8 cellular contexts compared by ENCODE assay signal in the genomic region with DNA sequence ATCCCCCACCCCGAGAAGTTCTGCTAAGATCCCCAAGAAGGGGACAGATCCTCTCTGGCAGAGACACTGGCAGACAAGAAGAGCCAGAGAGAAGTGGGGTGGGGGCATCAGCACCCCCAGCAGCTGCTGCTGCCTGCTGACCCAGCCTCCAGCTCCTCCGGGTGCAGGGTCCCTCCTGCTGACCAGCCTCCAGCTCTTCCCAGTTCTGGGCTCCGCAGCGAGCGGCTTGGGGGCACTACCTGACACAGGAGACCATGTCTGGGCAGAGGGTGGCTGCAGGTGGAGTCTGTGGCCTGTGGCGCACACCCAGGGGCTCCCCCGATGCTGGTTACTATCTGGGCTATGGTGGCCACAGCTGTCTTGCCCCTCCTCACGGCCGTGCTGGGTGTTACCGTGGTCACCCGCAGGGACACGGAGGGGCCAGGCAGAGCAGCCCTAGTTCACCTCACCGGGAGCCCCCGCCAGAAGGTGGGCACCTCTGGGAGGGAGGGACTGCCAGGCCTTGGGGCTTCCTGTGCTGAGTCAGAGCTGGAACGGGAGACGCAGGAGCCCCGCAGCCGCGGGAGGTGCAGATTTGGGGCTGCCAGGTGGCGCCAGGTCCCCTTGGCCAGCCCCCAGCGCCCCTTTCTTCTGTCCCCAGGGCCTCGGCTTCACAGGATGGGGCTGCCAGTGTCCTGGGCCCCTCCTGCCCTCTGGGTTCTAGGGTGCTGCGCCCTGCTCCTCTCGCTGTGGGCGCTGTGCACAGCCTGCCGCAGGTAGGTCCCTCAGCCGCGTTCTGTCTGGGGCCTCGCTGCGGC. TPM values are rescaled to one million over a fixed set of nuclear protein-coding genes. Genes with fewer than 3 reads are reported as not detected.
A peak's percentile ranks its signal among the peaks of the same experiment; 100 is the strongest.
DNase-seq lines count a peak whose midpoint lies in the region; ATAC-seq and TF ChIP-seq lines count a peak whose summit lies in the region.

No MANE protein-coding gene starts in this region.

- H3K27me3 ChIP-seq in breast epithelium: no peaks in the 10 kb centered on the region
- H3K27me3 ChIP-seq in upper lobe of left lung: no peaks in the 10 kb centered on the region

- ATAC-seq in upper lobe of left lung (ENCODE audit: low FRiP score in 2 of 2) (no peak), GM18873 (IDR thresholded peaks at IDR 0.05; ENCODE audit: low FRiP score, unreplicated experiment) (no peak), GM19395 (IDR thresholded peaks at IDR 0.05; ENCODE audit: unreplicated experiment) (no peak)

- CTCF ChIA-PET in MCF 10A (lab: Yijun Ruan, JAX): interaction anchor here (0.6 to 1.1 kb wide), 2 partner anchors 30 to 46 kb away, joined by 3 to 4 read pairs; no protein-coding TSS in a partner anchor

- H3K4me1 Mint-ChIP-seq in MCF 10A (ENCODE audit: insufficient read depth, unreplicated experiment): no peaks in the 10 kb centered on the region
- peaks cover 14 to 24% of the 10 kb centered on the region in 2 donors for H3K4me1 Mint-ChIP-seq in immature natural killer cell

- H3K27ac ChIP-seq in breast epithelium (peak overlapping the region in 1 of 2 donors; percentile 7), upper lobe of left lung (peak overlapping the region; percentile 18 to 87 (median 64))

- DNase-seq in breast epithelium (ENCODE audit: low spot score in 2 of 2) (no peak), MCF 10A (ENCODE audit: unreplicated experiment) (no peak), immature natural killer cell (peak; percentile 62 to 69 (median 63)), upper lobe of left lung (peak in 1 of 2 donors; percentile 80), epidermal melanocyte (ENCODE audit: insufficient read length, low spot score) (no peak)
- peak; percentile 81 for DNase-seq in activated CD8-positive, alpha-beta memory T cell treated with anti-CD3 and anti-CD28 coated beads for 24 hours

- TF ChIP-seq POLR2A in breast epithelium (IDR thresholded peaks at IDR 0.05) (no peak), upper lobe of left lung (IDR thresholded peaks at IDR 0.05) (no peak)

- H3K4me1 ChIP-seq in breast epithelium: peaks cover 26 to 27% of the 10 kb centered on the region in 2 donors
- peaks cover 38 to 57% (median 41%) of the 10 kb centered on the region in 4 donors for H3K4me1 ChIP-seq in upper lobe of left lung

- intact Hi-C loops in breast epithelium (cut with DNase I; ENCODE audit: low total_unique reads) (no loop called here), MCF 10A (cut with micrococcal nuclease) (no loop called here)

- BruUV-seq in MCF 10A (replicated peaks; lab: Mats Ljungman, UMichigan): no TSS peak

- H3K27me3 Mint-ChIP-seq in MCF 10A (ENCODE audit: insufficient read depth, unreplicated experiment): no peaks in the 10 kb centered on the region
- H3K27me3 Mint-ChIP-seq in immature natural killer cell (ENCODE audit: low read depth in 3 of 3): peaks cover 2 to 9% (median 6%) of the 10 kb centered on the region in 3 donors

- H3K9me3 ChIP-seq in breast epithelium (no peaks in the 10 kb centered on the region), upper lobe of left lung (no peaks in the 10 kb centered on the region)

- TF ChIP-seq CTCF in breast epithelium (IDR thresholded peaks at IDR 0.05) (no peak), MCF 10A (IDR thresholded peaks at IDR 0.05; ENCODE audit: unreplicated experiment) (no peak), upper lobe of left lung (IDR thresholded peaks at IDR 0.05) (no peak)

- H3K36me3 Mint-ChIP-seq in MCF 10A (ENCODE audit: insufficient read depth, unreplicated experiment): peaks cover 25% of the 10 kb centered on the region
- peaks cover 0 to 12% (median 6%) of the 10 kb centered on the region in 3 donors for H3K36me3 Mint-ChIP-seq in immature natural killer cell

- POLR2A ChIA-PET in MCF 10A (lab: Yijun Ruan, JAX): interaction anchor here (0.6 to 1.0 kb wide), 3 partner anchors 8 to 50 kb away, joined by 3 to 11 read pairs (median 4); a partner anchor contains a TSS

- no peak for TF ChIP-seq EP300 in upper lobe of left lung (IDR thresholded peaks at IDR 0.05)

- H3K36me3 ChIP-seq in breast epithelium (no peaks in the 10 kb centered on the region), upper lobe of left lung (peaks cover 0 to 40% (median 36%) of the 10 kb centered on the region in 4 donors)

- WGBS in upper lobe of left lung, 2 donors: 40 to 42% methylated on average over 3 to 18 of the region's 30 CpGs

- no peaks in the 10 kb centered on the region for H3K9me3 Mint-ChIP-seq in MCF 10A (ENCODE audit: unreplicated experiment)
- no peaks in the 10 kb centered on the region for H3K9me3 Mint-ChIP-seq in immature natural killer cell

- H3K4me3 Mint-ChIP-seq in MCF 10A (ENCODE audit: unreplicated experiment) (no peak overlapping the region), immature natural killer cell (peak overlapping the region; percentile 83 to 91 (median 90))

- H3K4me3 ChIP-seq in breast epithelium (peak overlapping the region; percentile 9 to 89 (median 40)), upper lobe of left lung (peak overlapping the region in 3 of 4 donors; percentile 36 to 70 (median 59))

- H3K27ac Mint-ChIP-seq in MCF 10A (ENCODE audit: low read depth, unreplicated experiment) (no peak overlapping the region), immature natural killer cell (peak overlapping the region; percentile 89 to 94 (median 92))

RNA-seq across cellular contexts. Expression of a gene that starts 0.6 kb away (rescaled TPM):
- 10 to 100 TPM in 2 of 3 donors, 1 to 10 TPM in 1; 7.0 to 16.7 (median 12.0) TPM for total RNA-seq in breast epithelium
- total RNA-seq in MCF 10A (2022): 10.1 and 16.0 TPM in 2 replicates
- 100 to 1,000 TPM; 177 to 227 (median 180) TPM for polyA plus RNA-seq in immature natural killer cell
- total RNA-seq in upper lobe of left lung: 10 to 100 TPM; 12.4 to 51.3 (median 15.3) TPM

RNA-seq across cellular contexts. Expression of a gene that starts 2.5 kb away (rescaled TPM):
- 10 to 100 TPM; 22.9 to 58.9 (median 36.9) TPM for total RNA-seq in breast epithelium
- 85.0 and 105 TPM in 2 replicates for total RNA-seq in MCF 10A (2022)
- 1 to 10 TPM; 1.5 to 3.6 (median 3.2) TPM for polyA plus RNA-seq in immature natural killer cell
- 100 to 1,000 TPM in 1 of 6 donors, 10 to 100 TPM in 5; 28.8 to 106 (median 71.9) TPM for total RNA-seq in upper lobe of left lung

RNA-seq across cellular contexts. Expression of a gene that starts 29.3 kb away (rescaled TPM):
- total RNA-seq in breast epithelium: 10 to 100 TPM; 17.6 to 26.9 (median 24.9) TPM
- 19.5 and 22.2 TPM in 2 replicates for total RNA-seq in MCF 10A (2022)
- polyA plus RNA-seq in immature natural killer cell: 10 to 100 TPM; 26.6 to 64.1 (median 33.9) TPM
- total RNA-seq in upper lobe of left lung: 10 to 100 TPM; 24.8 to 70.2 (median 36.8) TPM

RNA-seq across cellular contexts. Expression of a gene that starts 29.3 kb away (rescaled TPM):
- total RNA-seq in breast epithelium (10 to 100 TPM; 30.7 to 41.0 (median 32.3) TPM), MCF 10A (2022) (60.1 and 65.4 TPM in 2 replicates), upper lobe of left lung (10 to 100 TPM; 26.8 to 56.4 (median 46.3) TPM)
- 10 to 100 TPM; 43.0 to 72.7 (median 54.3) TPM for polyA plus RNA-seq in immature natural killer cell

RNA-seq across cellular contexts. Expression of a gene that starts 40.6 kb away (rescaled TPM):
- total RNA-seq in breast epithelium (10 to 100 TPM in 1 of 3 donors, 1 to 10 TPM in 2; 2.8 to 40.0 (median 7.4) TPM), MCF 10A (2022) (12.3 and 24.4 TPM in 2 replicates), upper lobe of left lung (10 to 100 TPM; 13.8 to 34.8 (median 16.9) TPM)
- not detected for polyA plus RNA-seq in immature natural killer cell

Comparison
In these comparisons a context has a peak if more than half of its experiments do, and no peak if none do; other contexts are left out.
1. DNase-seq: peak in activated CD8-positive, alpha-beta memory T cell treated with anti-CD3 and anti-CD28 coated beads for 24 hours (single experiment) and immature natural killer cell (3 of 3); none in breast epithelium (0 of 2), MCF 10A (single experiment) and epidermal melanocyte (single experiment).